In genomic region chr1:109687641-109688499, GRCh38 we compare ENCODE assay signal across 9 cellular contexts. TPM values are rescaled to one million over a fixed set of nuclear protein-coding genes. Genes with fewer than 3 reads are reported as not detected.
DNase-seq lines count a peak whose midpoint lies in the region; ATAC-seq lines count a peak whose summit lies in the region.
"Had no signal": no experiment of that assay in that cellular context is flagged by ENCODE, and none has a peak within 500 bp of the region (broad histone marks: within the 10 kb centered on the region; RNA-seq: fewer than 3 reads in every experiment).

Gene GSTM1 (plus strand): TSS chr1:109687817. CDS start chr1:109687874, 57 bp downstream.

- intact Hi-C loops in cardiac septum (cut with DNase I): loop anchor here (5.0 kb wide), 1 partner anchor 46 kb away; no protein-coding TSS in a partner anchor
- intact Hi-C loops in Right ventricle myocardium superior (cut with DNase I): no loop called here

- peaks cover 42% of the 10 kb centered on the region for H3K36me3 Mint-ChIP-seq in activated T-cell treated with anti-CD3 and anti-CD28 coated beads, Interleukin-2, amount 50 U/mL, for 24 hours (ENCODE audit: low read depth)

- ATAC-seq in Right ventricle myocardium superior (ENCODE audit: poor library complexity) (no peak), HG03103 (IDR thresholded peaks at IDR 0.05; ENCODE audit: low read depth, unreplicated experiment) (peak; percentile 86), HG03432 (IDR thresholded peaks at IDR 0.05; ENCODE audit: unreplicated experiment) (no peak)

- peak within 1 kb of the TSS; percentile 95 for H3K27ac Mint-ChIP-seq in activated T-cell treated with anti-CD3 and anti-CD28 coated beads, Interleukin-2, amount 50 U/mL, for 24 hours

- H3K4me3 Mint-ChIP-seq in activated T-cell treated with anti-CD3 and anti-CD28 coated beads, Interleukin-2, amount 50 U/mL, for 24 hours: peak within 1 kb of the TSS; percentile 91

- H3K27me3 Mint-ChIP-seq in activated T-cell treated with anti-CD3 and anti-CD28 coated beads, Interleukin-2, amount 50 U/mL, for 24 hours: no peaks in the 10 kb centered on the region

- peaks cover 27% of the 10 kb centered on the region for H3K4me1 Mint-ChIP-seq in activated T-cell treated with anti-CD3 and anti-CD28 coated beads, Interleukin-2, amount 50 U/mL, for 24 hours (ENCODE audit: low read depth)

- DNase-seq in cardiac septum (ENCODE audit: low spot score) (peak; percentile 96), Right ventricle myocardium superior (no peak), left kidney (ENCODE audit: low read depth, low spot score) (peak; percentile 92), SKM-1 treated with dmso at 0.1 percent for 144 hours (lab: John Stamatoyannopoulos, UW; ENCODE audit: unreplicated experiment) (no peak), inferior parietal cortex (ENCODE audit: extremely low spot score) (no peak)
- DNase-seq in activated T-cell treated with anti-CD3 and anti-CD28 coated beads, Interleukin-2, amount 50 U/mL, for 24 hours: peak; percentile 93
- DNase-seq: DND-41 had no signal

- no peaks in the 10 kb centered on the region for H3K9me3 Mint-ChIP-seq in activated T-cell treated with anti-CD3 and anti-CD28 coated beads, Interleukin-2, amount 50 U/mL, for 24 hours

RNA-seq across cellular contexts. Expression of gene GSTM1, which starts in this region (rescaled TPM):
- 44.1 TPM for total RNA-seq in cardiac septum
- not detected for total RNA-seq in Right ventricle myocardium superior

Comparison
In these comparisons a context has a peak if more than half of its experiments do, and no peak if none do; other contexts are left out.
1. RNA of gene GSTM1 (total RNA-seq): 44.1 TPM in cardiac septum (single experiment); not detected in Right ventricle myocardium superior (single experiment); every median in the first group is over 10 times any median in the second.
2. DNase-seq: peak in cardiac septum (single experiment), activated T-cell treated with anti-CD3 and anti-CD28 coated beads, Interleukin-2, amount 50 U/mL, for 24 hours (single experiment) and left kidney (single experiment); none in Right ventricle myocardium superior (single experiment), SKM-1 treated with dmso at 0.1 percent for 144 hours (single experiment) and inferior parietal cortex (single experiment).